Comparison of ENCODE assay signal across 8 cellular contexts in the genomic region with DNA sequence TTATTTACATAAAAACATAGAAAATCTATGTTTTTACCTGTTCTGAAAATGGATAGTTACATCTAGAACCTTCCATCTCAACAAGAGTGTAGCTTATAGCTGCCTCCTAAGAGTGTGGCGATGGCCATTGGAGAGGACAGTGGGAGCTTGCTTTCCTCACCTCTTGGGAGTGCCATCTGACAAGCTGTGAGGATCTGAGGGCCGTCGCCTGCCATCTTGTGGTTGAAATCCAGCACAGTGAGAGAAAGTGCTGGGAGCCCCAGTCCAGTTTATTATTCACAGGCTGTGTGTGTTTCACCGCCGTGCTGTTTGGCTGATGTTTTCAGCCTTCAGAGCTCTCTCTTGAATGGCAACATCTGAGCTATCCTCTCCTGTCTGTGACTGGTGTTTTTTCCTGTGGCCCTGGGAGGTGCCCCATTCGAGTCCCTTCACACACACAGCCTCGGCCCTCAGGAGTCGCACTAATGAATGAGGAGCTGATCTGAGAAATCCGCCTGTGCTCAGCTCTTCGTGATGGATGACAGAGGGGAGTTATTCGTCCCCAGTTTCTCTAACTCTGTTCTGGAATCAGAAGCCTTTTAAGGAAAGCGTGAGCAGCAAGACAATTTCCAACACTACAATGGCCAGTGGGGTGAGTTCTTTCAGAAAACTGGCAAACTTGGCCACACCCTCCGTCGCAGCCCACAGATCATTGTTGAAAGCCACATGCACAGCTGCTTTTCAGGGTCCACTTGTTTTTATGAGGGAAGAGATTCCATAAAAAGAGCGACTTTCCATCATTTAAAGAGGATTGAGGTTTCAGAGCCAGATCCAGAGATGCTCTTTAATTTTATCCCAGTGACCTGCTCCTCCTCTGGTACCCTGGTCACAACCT.
DNase-seq lines count a peak whose midpoint lies in the region; FAIRE-seq and TF ChIP-seq lines count a peak whose summit lies in the region.

No MANE protein-coding gene starts in this region.

- no peaks in the 10 kb centered on the region for H3K36me3 ChIP-seq in WERI-Rb-1

- H3K4me3 ChIP-seq in WERI-Rb-1 (ENCODE audit: low read depth, low read length) (peak overlapping the region; percentile 46), foreskin fibroblast (ENCODE audit: low read depth in 1 of 2, low read length in 2 of 2) (no peak overlapping the region)

- no peaks in the 10 kb centered on the region for H3K9me3 ChIP-seq in WERI-Rb-1 (ENCODE audit: severe bottlenecking)

- no peaks in the 10 kb centered on the region for H3K27me3 ChIP-seq in WERI-Rb-1 (ENCODE audit: insufficient read depth, low read depth, severe bottlenecking)

- DNase-seq in D721Med (ENCODE audit: insufficient read length, low spot score): peak; percentile 85
- peak; percentile 71 for DNase-seq in H4 (ENCODE audit: low spot score)
- peak; percentile 55 for DNase-seq in NCI-H2081 treated with DMSO at 0.1 percent for 48 hours (lab: John Stamatoyannopoulos, UW)
- DNase-seq in WERI-Rb-1: peak; percentile 89
- peak; percentile 56 to 86 for DNase-seq in foreskin fibroblast
- DNase-seq in occipital lobe (lab: John Stamatoyannopoulos, UW): peak; percentile 83
- no peak for DNase-seq in central memory CD4-positive, alpha-beta T cell
- no peak for DNase-seq in GF-D8 (lab: John Stamatoyannopoulos, UW)

- peak; percentile 88 for TF ChIP-seq CTCF in D721Med (IDR thresholded peaks at IDR 0.05; ENCODE audit: insufficient read depth, missing control alignments)
- TF ChIP-seq CTCF in WERI-Rb-1 (IDR thresholded peaks at IDR 0.05; ENCODE audit: low read depth, low read length): peak; percentile 89
- peak; percentile 81 for TF ChIP-seq CTCF in foreskin fibroblast (IDR thresholded peaks at IDR 0.05; ENCODE audit: low read depth, low read length)

- no peak overlapping the region for H3K27ac ChIP-seq in WERI-Rb-1

- no peak for FAIRE-seq in D721Med (lab: Jason Lieb, UNC)

Comparison
In these comparisons a context has a peak if more than half of its experiments do, and no peak if none do; other contexts are left out.
1. DNase-seq: peak in D721Med (single experiment), H4 (single experiment), NCI-H2081 treated with DMSO at 0.1 percent for 48 hours (single experiment), WERI-Rb-1 (single experiment), foreskin fibroblast (2 of 2) and occipital lobe (single experiment); none in central memory CD4-positive, alpha-beta T cell (single experiment) and GF-D8 (single experiment).
2. Peak in every context shown above with its lines, with median percentiles within 50 percentile points of each other: CTCF ChIP-seq.